ENCODE assay signal across 8 cellular contexts in genomic region chr20:56249244-56249955, GRCh38. TPM values are rescaled to one million over a fixed set of nuclear protein-coding genes. Genes with fewer than 3 reads are reported as not detected.
DNase-seq lines count a peak whose midpoint lies in the region; ATAC-seq, FAIRE-seq and TF ChIP-seq lines count a peak whose summit lies in the region.

No MANE protein-coding gene starts in this region.

- CTCF ChIA-PET in BJ (lab: Yijun Ruan, JAX): interaction anchor here (1.4 to 2.0 kb wide), 2 partner anchors 11 to 99 kb away, joined by 4 to 5 read pairs; no protein-coding TSS in a partner anchor

- H3K27ac ChIP-seq in smooth muscle cell (ENCODE audit: low read depth): no peak overlapping the region

- no peak overlapping the region for H3K9ac ChIP-seq in smooth muscle cell (ENCODE audit: low read depth)

- H3K4me2 ChIP-seq in smooth muscle cell: no peak overlapping the region

- no peaks in the 10 kb centered on the region for H3K9me3 ChIP-seq in smooth muscle cell (replicated peaks; ENCODE audit: low read depth)

- no peaks in the 10 kb centered on the region for H3F3A ChIP-seq in smooth muscle cell (ENCODE audit: low read depth)

- H3K4me1 Mint-ChIP-seq in chondrocyte (ENCODE audit: low read depth): no peaks in the 10 kb centered on the region
- no peaks in the 10 kb centered on the region for H3K4me1 Mint-ChIP-seq in activated T-helper 1 cell treated with anti-CD3 and anti-CD28 coated beads, Interleukin-12 subunit alpha, Interleukin-12 subunit beta, Interleukin-2, Interleukin-4 antibody, amounts not matched to agents 30 ng/mL and 10 ng/mL and 1 ng/mL, durations not matched to agents 14 hours and 24 hours and 36 hours (ENCODE audit: low read depth)

- H3K4me1 ChIP-seq in smooth muscle cell (ENCODE audit: low read depth): no peaks in the 10 kb centered on the region

- H3K9me3 Mint-ChIP-seq in chondrocyte (ENCODE audit: low read depth): no peaks in the 10 kb centered on the region
- no peaks in the 10 kb centered on the region for H3K9me3 Mint-ChIP-seq in activated T-helper 1 cell treated with anti-CD3 and anti-CD28 coated beads, Interleukin-12 subunit alpha, Interleukin-12 subunit beta, Interleukin-2, Interleukin-4 antibody, amounts not matched to agents 30 ng/mL and 10 ng/mL and 1 ng/mL, durations not matched to agents 14 hours and 24 hours and 36 hours

- no peaks in the 10 kb centered on the region for H3K79me2 ChIP-seq in smooth muscle cell (ENCODE audit: low read depth)

- no peak for TF ChIP-seq POLR2A in GM12891 (IDR thresholded peaks at IDR 0.05; ENCODE audit: low read depth, low read length)

- DNase-seq in BJ (ENCODE audit: low read depth): no peak
- DNase-seq in GM12891 (ENCODE audit: insufficient read length, low spot score): no peak
- peak; percentile 45 for DNase-seq in NCI-H146 (lab: John Stamatoyannopoulos, UW)
- DNase-seq in chondrocyte (ENCODE audit: low spot score): no peak
- DNase-seq in smooth muscle cell (lab: John Stamatoyannopoulos, UW; ENCODE audit: unreplicated experiment): no peak
- no peak for DNase-seq in activated T-helper 1 cell treated with anti-CD3 and anti-CD28 coated beads, Interleukin-12 subunit alpha, Interleukin-12 subunit beta, Interleukin-2, Interleukin-4 antibody, amounts not matched to agents 30 ng/mL and 10 ng/mL and 1 ng/mL, durations not matched to agents 14 hours and 24 hours and 36 hours (ENCODE audit: low spot score)
- DNase-seq in Right ventricle myocardium inferior (ENCODE audit: missing footprints): no peak
- DNase-seq in GM19240 (ENCODE audit: insufficient read length, low spot score): no peak

- no peak overlapping the region for H2AFZ ChIP-seq in smooth muscle cell (ENCODE audit: low read depth)

- H3K4me3 ChIP-seq in BJ (ENCODE audit: low read depth, low read length) (no peak overlapping the region), smooth muscle cell (no peak overlapping the region)

- peaks cover 41% of the 10 kb centered on the region for H3K27me3 Mint-ChIP-seq in chondrocyte (ENCODE audit: low read depth)
- peaks cover 3% of the 10 kb centered on the region for H3K27me3 Mint-ChIP-seq in activated T-helper 1 cell treated with anti-CD3 and anti-CD28 coated beads, Interleukin-12 subunit alpha, Interleukin-12 subunit beta, Interleukin-2, Interleukin-4 antibody, amounts not matched to agents 30 ng/mL and 10 ng/mL and 1 ng/mL, durations not matched to agents 14 hours and 24 hours and 36 hours (ENCODE audit: insufficient read depth)

- H3K27me3 ChIP-seq in BJ (ENCODE audit: control insufficient read depth, insufficient read depth, low read length) (no peaks in the 10 kb centered on the region), smooth muscle cell (ENCODE audit: low read depth) (peaks cover 34% of the 10 kb centered on the region)

- POLR2A ChIA-PET in BJ (lab: Charles Lee): no interaction called here

- H3K27ac Mint-ChIP-seq in chondrocyte (ENCODE audit: unreplicated experiment): no peak overlapping the region
- H3K27ac Mint-ChIP-seq in activated T-helper 1 cell treated with anti-CD3 and anti-CD28 coated beads, Interleukin-12 subunit alpha, Interleukin-12 subunit beta, Interleukin-2, Interleukin-4 antibody, amounts not matched to agents 30 ng/mL and 10 ng/mL and 1 ng/mL, durations not matched to agents 14 hours and 24 hours and 36 hours: no peak overlapping the region

- no peaks in the 10 kb centered on the region for H3K36me3 Mint-ChIP-seq in chondrocyte (ENCODE audit: low read depth)
- no peaks in the 10 kb centered on the region for H3K36me3 Mint-ChIP-seq in activated T-helper 1 cell treated with anti-CD3 and anti-CD28 coated beads, Interleukin-12 subunit alpha, Interleukin-12 subunit beta, Interleukin-2, Interleukin-4 antibody, amounts not matched to agents 30 ng/mL and 10 ng/mL and 1 ng/mL, durations not matched to agents 14 hours and 24 hours and 36 hours (ENCODE audit: low read depth)

- intact Hi-C loops in activated T-helper 1 cell treated with anti-CD3 and anti-CD28 coated beads, Interleukin-12 subunit alpha, Interleukin-12 subunit beta, Interleukin-2, Interleukin-4 antibody, amounts not matched to agents 30 ng/mL and 10 ng/mL and 1 ng/mL, durations not matched to agents 14 hours and 24 hours and 36 hours (cut with micrococcal nuclease): loop anchor here (5.0 to 10.0 kb wide), 2 partner anchors 108 to 255 kb away; partner anchors contain the start of gene FAM210B
- intact Hi-C loops in Right ventricle myocardium inferior (cut with DNase I): no loop called here

- H3K36me3 ChIP-seq in BJ (ENCODE audit: control insufficient read depth, insufficient read depth, low read length) (no peaks in the 10 kb centered on the region), smooth muscle cell (ENCODE audit: low read depth) (no peaks in the 10 kb centered on the region)

- H3K4me3 Mint-ChIP-seq in chondrocyte (ENCODE audit: unreplicated experiment): no peak overlapping the region
- H3K4me3 Mint-ChIP-seq in activated T-helper 1 cell treated with anti-CD3 and anti-CD28 coated beads, Interleukin-12 subunit alpha, Interleukin-12 subunit beta, Interleukin-2, Interleukin-4 antibody, amounts not matched to agents 30 ng/mL and 10 ng/mL and 1 ng/mL, durations not matched to agents 14 hours and 24 hours and 36 hours: no peak overlapping the region

- WGBS in smooth muscle cell (ENCODE audit: low lambda C conversion rate): 61% methylated on average over 31 of the region's 32 CpGs

- peak; percentile 30; the same call in 1 of the 2 replicates for TF ChIP-seq CTCF in BJ (IDR thresholded peaks at IDR 0.05; ENCODE audit: insufficient read depth, low read depth, low read length)
- peak; percentile 26 for TF ChIP-seq CTCF in chondrocyte (IDR thresholded peaks at IDR 0.05)
- TF ChIP-seq CTCF in smooth muscle cell (IDR thresholded peaks at IDR 0.05; ENCODE audit: borderline replicate concordance, insufficient read depth, poor library complexity, severe bottlenecking): peak; percentile 54

- no peak for ATAC-seq in Right ventricle myocardium inferior

- no peaks in the 10 kb centered on the region for H4K20me1 ChIP-seq in smooth muscle cell (ENCODE audit: low read depth)

- peak; percentile 33 for FAIRE-seq in GM12891 (lab: Jason Lieb, UNC)

TF ChIP-seq in GM12891, 5 proteins besides CTCF, POLR2A, EP300 and RAD21:
- TF ChIP-seq PAX5 (IDR thresholded peaks at IDR 0.05; ENCODE audit: insufficient read depth, low read length, severe bottlenecking) (no peak), POLR2AphosphoS5 (IDR thresholded peaks at IDR 0.05; ENCODE audit: low read depth, low read length) (no peak), SPI1 (IDR thresholded peaks at IDR 0.05; ENCODE audit: low read depth, low read length) (no peak), TAF1 (IDR thresholded peaks at IDR 0.05; ENCODE audit: low read depth, low read length) (no peak), POU2F2 (IDR thresholded peaks at IDR 0.05; ENCODE audit: low read depth, low read length) (no peak)

RNA-seq across cellular contexts. Expression of gene MC3R, which starts 0.9 kb away (rescaled TPM):
- polyA plus RNA-seq in BJ (2011; rRNA removed) (not detected in 2 replicates), smooth muscle cell (not detected in 2 replicates)
- polyA minus RNA-seq in BJ (2011; rRNA and poly(A)+ RNA removed): not detected in 2 replicates
- polyA plus RNA-seq in GM12891 (2012; ENCODE audit: low read depth, missing spikeins): not detected
- total RNA-seq in chondrocyte (not detected in 3 replicates), smooth muscle cell (not detected in 2 replicates), Right ventricle myocardium inferior (not detected)
- total RNA-seq in activated T-helper 1 cell treated with anti-CD3 and anti-CD28 coated beads, Interleukin-12 subunit alpha, Interleukin-12 subunit beta, Interleukin-2, Interleukin-4 antibody, amounts not matched to agents 30 ng/mL and 10 ng/mL and 1 ng/mL, durations not matched to agents 14 hours and 24 hours and 36 hours: not detected in 2 replicates
